Comparison of ENCODE assay signal across 8 cellular contexts in genomic region chr6:14144678-14145113, GRCh38. TPM values are rescaled to one million over a fixed set of nuclear protein-coding genes. Genes with fewer than 3 reads are reported as not detected.
DNase-seq lines count a peak whose midpoint lies in the region; ATAC-seq and TF ChIP-seq lines count a peak whose summit lies in the region.

No MANE protein-coding gene starts in this region.

- H3K9me3 ChIP-seq in osteoblast (ENCODE audit: low read depth, low read length) (no peaks in the 10 kb centered on the region), tibial nerve (no peaks in the 10 kb centered on the region)

- TF ChIP-seq POLR2A in tibial nerve (IDR thresholded peaks at IDR 0.05) = no peak

- H3K4me1 ChIP-seq in osteoblast (ENCODE audit: insufficient read depth, low read length) (no peaks in the 10 kb centered on the region), tibial nerve (peaks cover 0 to 23% (median 4%) of the 10 kb centered on the region in 4 donors)

- H3K79me2 ChIP-seq in osteoblast (ENCODE audit: insufficient read depth, low read length) = no peaks in the 10 kb centered on the region

- H3K36me3 ChIP-seq in osteoblast (ENCODE audit: insufficient read depth, low read length) (no peaks in the 10 kb centered on the region), tibial nerve (no peaks in the 10 kb centered on the region)

- H3K4me3 ChIP-seq in fibroblast of villous mesenchyme (ENCODE audit: low read depth, low read length) = no peak overlapping the region
- H3K4me3 ChIP-seq in osteoblast (ENCODE audit: insufficient read depth, low read length) = no peak overlapping the region
- no peak overlapping the region for H3K4me3 ChIP-seq in tibial nerve

- no peak overlapping the region for H3K27ac ChIP-seq in osteoblast (ENCODE audit: low read depth, low read length)
- H3K27ac ChIP-seq in tibial nerve = no peak overlapping the region

- peak; percentile 72 for ATAC-seq in GM21381 (IDR thresholded peaks at IDR 0.05; ENCODE audit: unreplicated experiment)

- 44 to 60% methylated on average over 8 of the region's 8 CpGs for WGBS in tibial nerve, 2 donors

- TF ChIP-seq CTCF in fibroblast of villous mesenchyme (IDR thresholded peaks at IDR 0.05; ENCODE audit: insufficient read depth, low read depth, low read length) (peak; percentile 97), osteoblast (IDR thresholded peaks at IDR 0.05; ENCODE audit: extremely low read depth, low read depth, low read length) (peak; percentile 91), tibial nerve (IDR thresholded peaks at IDR 0.05) (peak; percentile 88 to 97 (median 90))

- no peak overlapping the region for H3K4me2 ChIP-seq in osteoblast (ENCODE audit: insufficient read depth, low read length)

- no peak overlapping the region for H2AFZ ChIP-seq in osteoblast (ENCODE audit: low read length)

- peaks cover 42% of the 10 kb centered on the region for H3K27me3 ChIP-seq in osteoblast (ENCODE audit: insufficient read depth, low read length)
- no peaks in the 10 kb centered on the region for H3K27me3 ChIP-seq in tibial nerve

- no peaks in the 10 kb centered on the region for H4K20me1 ChIP-seq in osteoblast (ENCODE audit: insufficient read depth, low read length)

- TF ChIP-seq EP300 in tibial nerve (IDR thresholded peaks at IDR 0.05) = no peak

- DNase-seq in COLO829 (ENCODE audit: low spot score) (peak; percentile 87), LHCN-M2 (ENCODE audit: low read depth) (peak; percentile 48), RPMI8226 (peak; percentile 78), fibroblast of villous mesenchyme (ENCODE audit: low read depth) (peak; percentile 75), osteoblast (ENCODE audit: insufficient read length, low spot score, missing footprints) (peak; percentile 95), tibial nerve (ENCODE audit: low spot score in 2 of 2) (peak in 1 of 2 donors; percentile 24)
- peak; percentile 45 to 50 for DNase-seq in activated T-helper 1 cell treated with anti-CD3 and anti-CD28 coated beads, Interleukin-2, amount 50 U/mL, for 16 hours (ENCODE audit: low read depth in 1 of 2, low spot score in 1 of 2)

RNA-seq across cellular contexts. Expression of gene CD83, which starts 27.1 kb away (rescaled TPM):
- total RNA-seq in LHCN-M2 (2014; rRNA removed) (0.38 and 0.57 TPM in 2 replicates), fibroblast of villous mesenchyme (0.32 and 0.86 TPM in 2 replicates), osteoblast (1.4 and 1.5 TPM in 2 replicates), tibial nerve (1 to 10 TPM; 2.1 to 5.3 (median 3.7) TPM)
- polyA plus RNA-seq in LHCN-M2 (2012) = 0.55 TPM
